24 cellular contexts compared by ENCODE assay signal in genomic region chr7:24127930-24128329, GRCh38.
"Had no signal": no experiment of that assay in that cellular context is flagged by ENCODE, and none has a peak within 500 bp of the region (broad histone marks: within the 10 kb centered on the region; RNA-seq: fewer than 3 reads in every experiment).

No MANE protein-coding gene starts in this region.

- DNase-seq: cortex of kidney; effector CD8-positive, alpha-beta T cell; effector memory CD8-positive, alpha-beta T cell; erythroblast; esophagus squamous epithelium; foreskin fibroblast; foreskin melanocyte; gastrocnemius medialis; glutamatergic neuron; heart right ventricle; hippocampal formation; left cardiac atrium; left lung; left ventricle myocardium superior; lower lobe of right lung; mesenchymal stem cell; mucosa of descending colon; naive B cell; naive thymus-derived CD8-positive, alpha-beta T cell had no signal

- ATAC-seq: effector memory CD8-positive, alpha-beta T cell; esophagus mucosa; gastrocnemius medialis; heart right ventricle; left cardiac atrium; left lung; left ventricle myocardium superior; lower lobe of right lung; mucosa of descending colon; naive thymus-derived CD8-positive, alpha-beta T cell had no signal

- H3K27ac ChIP-seq: epithelial cell of prostate, esophagus squamous epithelium, gastrocnemius medialis, heart right ventricle, left lung, lower lobe of right lung had no signal

- FAIRE-seq: endometrium, islet of Langerhans, keratinocyte had no signal
